In the genomic region with DNA sequence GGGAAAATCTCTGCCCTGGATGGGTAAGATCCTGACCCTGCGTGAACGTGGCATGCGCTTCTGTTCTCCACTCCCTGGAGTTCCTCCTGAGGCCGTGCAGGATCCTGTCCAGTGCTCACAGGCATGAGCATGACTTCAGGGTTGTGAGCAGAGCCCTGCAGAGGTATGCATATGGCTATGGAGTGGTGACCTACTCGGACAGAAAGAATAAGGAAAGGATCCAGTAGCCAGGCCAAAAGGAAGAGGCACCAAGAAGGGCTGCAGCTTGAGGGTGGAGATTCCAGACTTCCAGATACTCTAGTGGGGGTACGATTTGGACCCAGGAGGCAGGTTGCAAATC, we compare ENCODE assay signal across 9 cellular contexts. TPM values are rescaled to one million over a fixed set of nuclear protein-coding genes. Genes with fewer than 3 reads are reported as not detected.
DNase-seq lines count a peak whose midpoint lies in the region; ATAC-seq and TF ChIP-seq lines count a peak whose summit lies in the region.
"Had no signal": no experiment of that assay in that cellular context is flagged by ENCODE, and none has a peak within 500 bp of the region (broad histone marks: within the 10 kb centered on the region; RNA-seq: fewer than 3 reads in every experiment).

No MANE protein-coding gene starts in this region.

- H3K79me2 ChIP-seq in OCI-LY3 (ENCODE audit: low read length) (no peaks in the 10 kb centered on the region), parathyroid adenoma (no peaks in the 10 kb centered on the region)

- peak overlapping the region; percentile 8 for H3K27ac ChIP-seq in CD4-positive, alpha-beta memory T cell (ENCODE audit: low read depth, low read length)
- no peak overlapping the region for H3K27ac ChIP-seq in OCI-LY3 (ENCODE audit: low read length)
- peak overlapping the region; percentile 15 for H3K27ac ChIP-seq in effector memory CD4-positive, alpha-beta T cell (ENCODE audit: insufficient read depth, low read length, poor library complexity, severe bottlenecking)
- peak overlapping the region; percentile 47 for H3K27ac ChIP-seq in parathyroid adenoma
- no peak overlapping the region for H3K27ac ChIP-seq in endodermal cell (ENCODE audit: low read depth, low read length)
- H3K27ac ChIP-seq: SJSA1 had no signal

- POLR2A ChIA-PET in CD4-positive, alpha-beta memory T cell (lab: Charles Lee; ENCODE audit: partially characterized antibody) = interaction anchor here (1.0 to 8.2 kb wide), 16 partner anchors 10 to 116 kb away, joined by 3 to 284 read pairs (median 9); a partner anchor contains a TSS

- peaks cover 0 to 2% of the 10 kb centered on the region in 2 donors for H3K36me3 Mint-ChIP-seq in CD4-positive, alpha-beta memory T cell
- H3K36me3 Mint-ChIP-seq in endodermal cell (ENCODE audit: low read depth) = no peaks in the 10 kb centered on the region

- H3K4me3 ChIP-seq in CD4-positive, alpha-beta memory T cell (ENCODE audit: low read length in 2 of 2) = no peak overlapping the region
- peak overlapping the region; percentile 52 for H3K4me3 ChIP-seq in OCI-LY3 (ENCODE audit: low read length)
- H3K4me3 ChIP-seq in effector memory CD4-positive, alpha-beta T cell (ENCODE audit: insufficient read depth, low read depth, low read length, poor library complexity, severe bottlenecking) = no peak overlapping the region
- no peak overlapping the region for H3K4me3 ChIP-seq in parathyroid adenoma (ENCODE audit: low read depth, low read length)
- H3K4me3 ChIP-seq in endodermal cell (ENCODE audit: low read length) = no peak overlapping the region
- H3K4me3 ChIP-seq: SJSA1 had no signal

- peaks cover 28 to 39% (median 33%) of the 10 kb centered on the region in 4 donors for H3K4me1 Mint-ChIP-seq in CD4-positive, alpha-beta memory T cell
- H3K4me1 Mint-ChIP-seq in endodermal cell = no peaks in the 10 kb centered on the region

- H3K9me3 ChIP-seq in CD4-positive, alpha-beta memory T cell (ENCODE audit: control insufficient read depth in 1 of 2, low read length in 2 of 2) = no peaks in the 10 kb centered on the region
- H3K9me3 ChIP-seq in OCI-LY3 (ENCODE audit: insufficient read depth, low read length) = no peaks in the 10 kb centered on the region
- no peaks in the 10 kb centered on the region for H3K9me3 ChIP-seq in effector memory CD4-positive, alpha-beta T cell (ENCODE audit: control insufficient read depth, low read length)
- H3K9me3 ChIP-seq in parathyroid adenoma (ENCODE audit: control insufficient read depth, low read length) = no peaks in the 10 kb centered on the region
- H3K9me3 ChIP-seq in endodermal cell (ENCODE audit: control insufficient read depth, low read length) = no peaks in the 10 kb centered on the region
- H3K9me3 ChIP-seq: SJSA1 had no signal

- H3K9ac ChIP-seq in OCI-LY3 (ENCODE audit: low read length) (0 out of 2 replicates have a peak overlapping the region, but pooled peaks have one; percentile 3), parathyroid adenoma (no peak overlapping the region), endodermal cell (ENCODE audit: extremely low read depth, low read length, poor library complexity, severe bottlenecking) (no peak overlapping the region)

- H3K4me3 Mint-ChIP-seq in CD4-positive, alpha-beta memory T cell = peak overlapping the region in 3 of 8 donors; percentile 31 to 56 (median 39)
- no peak overlapping the region for H3K4me3 Mint-ChIP-seq in endodermal cell

- peak overlapping the region in 6 of 7 donors; percentile 71 to 90 (median 84) for H3K27ac Mint-ChIP-seq in CD4-positive, alpha-beta memory T cell
- H3K27ac Mint-ChIP-seq in endodermal cell = no peak overlapping the region

- intact Hi-C loops in CD4-positive, alpha-beta memory T cell (cut with micrococcal nuclease) = loop anchor here (10.0 kb wide), 2 partner anchors 261 to 361 kb away; a partner anchor contains a TSS

- H4K20me1 ChIP-seq in OCI-LY3 (ENCODE audit: insufficient read depth, low read length) = no peaks in the 10 kb centered on the region

- CTCF ChIA-PET in CD4-positive, alpha-beta memory T cell (lab: Charles Lee; ENCODE audit: partially characterized antibody) = interaction anchor here (0.6 to 7.7 kb wide), 27 partner anchors 10 to 133 kb away, joined by 3 to 341 read pairs (median 5); a partner anchor contains a TSS

- no peaks in the 10 kb centered on the region for H3K9me3 Mint-ChIP-seq in CD4-positive, alpha-beta memory T cell
- no peaks in the 10 kb centered on the region for H3K9me3 Mint-ChIP-seq in endodermal cell

- no peak for DNase-seq in CD4-positive, alpha-beta memory T cell
- DNase-seq in effector memory CD4-positive, alpha-beta T cell = no peak
- no peak for DNase-seq in CD1c-positive myeloid dendritic cell (ENCODE audit: extremely low spot score)
- no peak for DNase-seq in endodermal cell
- no peak for DNase-seq in activated CD4-positive, alpha-beta T cell treated with anti-CD3 and anti-CD28 coated beads for 4 hours

- WGBS in endodermal cell (ENCODE audit: insufficient coverage in 1 of 2, insufficient read length in 1 of 2), 2 experiments = 86 to 95% methylated on average over 3 to 6 of the region's 6 CpGs

- peak overlapping the region; percentile 53 for H3K4me2 ChIP-seq in OCI-LY3 (ENCODE audit: low read length)
- no peak overlapping the region for H3K4me2 ChIP-seq in parathyroid adenoma (ENCODE audit: low read length)

- H3K27me3 ChIP-seq in CD4-positive, alpha-beta memory T cell (ENCODE audit: insufficient read depth, low read length) = no peaks in the 10 kb centered on the region
- H3K27me3 ChIP-seq in OCI-LY3 (ENCODE audit: low read depth, low read length) (no peaks in the 10 kb centered on the region; the same call in 1 of the 2 replicates), parathyroid adenoma (ENCODE audit: control insufficient read depth, insufficient read depth, low read length) (no peaks in the 10 kb centered on the region), endodermal cell (ENCODE audit: control insufficient read depth, insufficient read depth, low read length, poor library complexity, severe bottlenecking) (no peaks in the 10 kb centered on the region)
- H3K27me3 ChIP-seq in effector memory CD4-positive, alpha-beta T cell (replicated peaks; ENCODE audit: control insufficient read depth, insufficient read depth, low read length, poor library complexity, severe bottlenecking) = no peaks in the 10 kb centered on the region
- H3K27me3 ChIP-seq: SJSA1 had no signal

- peaks cover 0 to 6% of the 10 kb centered on the region in 2 donors for H3K27me3 Mint-ChIP-seq in CD4-positive, alpha-beta memory T cell
- H3K27me3 Mint-ChIP-seq in endodermal cell (ENCODE audit: insufficient read depth) = no peaks in the 10 kb centered on the region

- peaks cover 42% of the 10 kb centered on the region for H3K4me1 ChIP-seq in CD4-positive, alpha-beta memory T cell (ENCODE audit: insufficient read depth, low read length)
- H3K4me1 ChIP-seq in OCI-LY3 (ENCODE audit: low read length) = peaks cover 20% of the 10 kb centered on the region
- H3K4me1 ChIP-seq in effector memory CD4-positive, alpha-beta T cell (ENCODE audit: control insufficient read depth, insufficient read depth, low read length, poor library complexity, severe bottlenecking) = peaks cover 20% of the 10 kb centered on the region
- H3K4me1 ChIP-seq in parathyroid adenoma = peaks cover 19% of the 10 kb centered on the region
- H3K4me1 ChIP-seq in endodermal cell (ENCODE audit: control insufficient read depth, insufficient read depth, low read length) = no peaks in the 10 kb centered on the region

- no peak for ATAC-seq in HG03108 (IDR thresholded peaks at IDR 0.05; ENCODE audit: unreplicated experiment)

- H3K36me3 ChIP-seq in CD4-positive, alpha-beta memory T cell (ENCODE audit: insufficient read depth, low read length) = no peaks in the 10 kb centered on the region
- no peaks in the 10 kb centered on the region for H3K36me3 ChIP-seq in OCI-LY3 (replicated peaks; ENCODE audit: low read depth, low read length)
- H3K36me3 ChIP-seq in effector memory CD4-positive, alpha-beta T cell (ENCODE audit: control insufficient read depth, insufficient read depth, low read length) = no peaks in the 10 kb centered on the region
- no peaks in the 10 kb centered on the region for H3K36me3 ChIP-seq in parathyroid adenoma (ENCODE audit: control insufficient read depth, insufficient read depth, low read length)
- no peaks in the 10 kb centered on the region for H3K36me3 ChIP-seq in endodermal cell (ENCODE audit: control insufficient read depth, insufficient read depth, low read length)
- H3K36me3 ChIP-seq: SJSA1 had no signal

- no peak for TF ChIP-seq CTCF in OCI-LY3 (IDR thresholded peaks at IDR 0.05; ENCODE audit: low read depth, low read length)
- no peak for TF ChIP-seq CTCF in parathyroid adenoma (IDR thresholded peaks at IDR 0.05)
- no peak for TF ChIP-seq CTCF in endodermal cell (conservative IDR thresholded peaks at IDR 0.05)

- H2AFZ ChIP-seq in OCI-LY3 (ENCODE audit: low read depth, low read length) (peak overlapping the region; percentile 77), parathyroid adenoma (peak overlapping the region; percentile 94)

RNA-seq across cellular contexts. Expression of a gene that starts 20.8 kb away (rescaled TPM):
- total RNA-seq in CD4-positive, alpha-beta memory T cell = 100 to 1,000 TPM; 117 to 124 TPM
- polyA plus RNA-seq in CD4-positive, alpha-beta memory T cell = 100 to 1,000 TPM; 343 to 402 TPM
- under 1 TPM in 1 of 2 donors, not detected in 1; 0.44 TPM for total RNA-seq in endodermal cell
- not detected for polyA plus RNA-seq in endodermal cell (2013, experiment 1 of 2)
- not detected for polyA plus RNA-seq in endodermal cell (2013, experiment 2 of 2)
- total RNA-seq: SJSA1 had no signal

RNA-seq across cellular contexts. Expression of a gene that starts 27.9 kb away (rescaled TPM):
- total RNA-seq in CD4-positive, alpha-beta memory T cell = 10 to 100 TPM; 66.4 to 66.9 TPM
- polyA plus RNA-seq in CD4-positive, alpha-beta memory T cell = 100 to 1,000 TPM; 102 to 116 TPM
- 1 to 10 TPM in 1 of 2 donors, under 1 TPM in 1; 0.55 to 1.4 TPM for total RNA-seq in endodermal cell
- 0.46 TPM for polyA plus RNA-seq in endodermal cell (2013, experiment 1 of 2)
- polyA plus RNA-seq in endodermal cell (2013, experiment 2 of 2) = 0.41 TPM

RNA-seq across cellular contexts. Expression of a gene that starts 40.0 kb away (rescaled TPM):
- 1 to 10 TPM; 1.1 to 1.3 TPM for total RNA-seq in CD4-positive, alpha-beta memory T cell
- polyA plus RNA-seq in CD4-positive, alpha-beta memory T cell = not detected
- total RNA-seq in endodermal cell = 1 to 10 TPM; 8.4 to 9.1 TPM
- polyA plus RNA-seq in endodermal cell (2013, experiment 1 of 2) = 1.5 TPM
- polyA plus RNA-seq in endodermal cell (2013, experiment 2 of 2) = 1.9 TPM

RNA-seq across cellular contexts. Expression of a gene that starts 46.5 kb away (rescaled TPM):
- total RNA-seq in CD4-positive, alpha-beta memory T cell = 100 to 1,000 TPM in 1 of 2 experiments, 10 to 100 TPM in 1; 97.7 to 101 TPM
- polyA plus RNA-seq in CD4-positive, alpha-beta memory T cell = 10 to 100 TPM; 10.3 to 12.1 TPM
- 10 to 100 TPM in 1 of 2 donors, 1 to 10 TPM in 1; 5.6 to 17.8 TPM for total RNA-seq in endodermal cell
- polyA plus RNA-seq in endodermal cell (2013, experiment 1 of 2) = 15.1 TPM
- 12.9 TPM for polyA plus RNA-seq in endodermal cell (2013, experiment 2 of 2)

RNA-seq across cellular contexts. Expression of a gene that starts 48.6 kb away (rescaled TPM):
- 1 to 10 TPM in 1 of 2 experiments, under 1 TPM in 1; 0.67 to 1.3 TPM for total RNA-seq in CD4-positive, alpha-beta memory T cell
- under 1 TPM; 0.24 to 0.53 TPM for polyA plus RNA-seq in CD4-positive, alpha-beta memory T cell
- total RNA-seq in endodermal cell = 10 to 100 TPM; 32.1 to 87.7 TPM
- polyA plus RNA-seq in endodermal cell (2013, experiment 1 of 2) = 9.0 TPM
- polyA plus RNA-seq in endodermal cell (2013, experiment 2 of 2) = 4.3 TPM

Comparison
In these comparisons a context has a peak if more than half of its experiments do, and no peak if none do; other contexts are left out.
1. H3K27ac ChIP-seq: peak in CD4-positive, alpha-beta memory T cell (single experiment), effector memory CD4-positive, alpha-beta T cell (single experiment) and parathyroid adenoma (single experiment); none in OCI-LY3 (single experiment) and endodermal cell (single experiment).
2. RNA of a gene that starts 20.8 kb away (total RNA-seq): 117 to 124 TPM in CD4-positive, alpha-beta memory T cell; 0.44 TPM in endodermal cell; every median in the first group is over 10 times any median in the second.
3. RNA of a gene that starts 27.9 kb away (total RNA-seq): 66.4 to 66.9 TPM in CD4-positive, alpha-beta memory T cell; 0.55 to 1.4 TPM in endodermal cell; every median in the first group is over 10 times any median in the second.
4. RNA of a gene that starts 40.0 kb away (total RNA-seq): 8.4 to 9.1 TPM in endodermal cell; 1.1 to 1.3 TPM in CD4-positive, alpha-beta memory T cell; every median in the first group is over 4 times any median in the second.